1 cellular context compared by ENCODE assay signal in genomic region chr3:42804831-42805821, GRCh38.
TF ChIP-seq lines count a peak whose summit lies in the region.

No MANE protein-coding gene starts in this region.

TF ChIP-seq in HepG2, 621 proteins besides CTCF, POLR2A, EP300 and RAD21 (continued from another document and continues in another):
- no peak for TF ChIP-seq ZBTB40 (IDR thresholded peaks at IDR 0.05)
- peak; percentile 57 for TF ChIP-seq ZBTB40 (CRISPR knock-in tag; IDR thresholded peaks at IDR 0.05)
- TF ChIP-seq SMARCE1 (IDR thresholded peaks at IDR 0.05; ENCODE audit: borderline replicate concordance), result no peak
- no peak; the same call in 1 of the 2 replicates for TF ChIP-seq RFXAP (CRISPR knock-in tag; IDR thresholded peaks at IDR 0.05; ENCODE audit: borderline replicate concordance)
- TF ChIP-seq ZNF703 (CRISPR knock-in tag; IDR thresholded peaks at IDR 0.05; ENCODE audit: borderline replicate concordance), result no peak
- TF ChIP-seq ZNF780A (CRISPR knock-in tag; IDR thresholded peaks at IDR 0.05), result no peak
- TF ChIP-seq ZBTB43 (CRISPR knock-in tag; conservative IDR thresholded peaks at IDR 0.05), result no peak
- TF ChIP-seq ASH2L (IDR thresholded peaks at IDR 0.05; ENCODE audit: insufficient read length, low read depth, low read length), result peak; percentile 21
- no peak for TF ChIP-seq GABPA (IDR thresholded peaks at IDR 0.05; ENCODE audit: low read depth, low read length)
- peak; percentile 59 for TF ChIP-seq GABPA (CRISPR knock-in tag; IDR thresholded peaks at IDR 0.05; ENCODE audit: low read depth)
- TF ChIP-seq ZC3H13 (CRISPR knock-in tag; IDR thresholded peaks at IDR 0.05), result no peak
- TF ChIP-seq ZNF619 (CRISPR knock-in tag; IDR thresholded peaks at IDR 0.05), result no peak
- TF ChIP-seq E2F1 (CRISPR knock-in tag; IDR thresholded peaks at IDR 0.05), result no peak
- peak; percentile 53; the same call in 1 of the 2 replicates for TF ChIP-seq HMG20A (CRISPR knock-in tag; IDR thresholded peaks at IDR 0.05; ENCODE audit: borderline replicate concordance)
- TF ChIP-seq AGO1 (IDR thresholded peaks at IDR 0.05; ENCODE audit: low read depth, low read length, poor library complexity, severe bottlenecking), result no peak
- no peak for TF ChIP-seq ZNF646 (CRISPR knock-in tag; IDR thresholded peaks at IDR 0.05)
- peak; percentile 45; the same call in 1 of the 2 replicates for TF ChIP-seq KMT2B (CRISPR knock-in tag; IDR thresholded peaks at IDR 0.05)
- TF ChIP-seq STAT5B (CRISPR knock-in tag; IDR thresholded peaks at IDR 0.05), result no peak
- no peak for TF ChIP-seq KDM3A (CRISPR knock-in tag; IDR thresholded peaks at IDR 0.05; ENCODE audit: low read depth)
- TF ChIP-seq IRF2 (CRISPR knock-in tag; IDR thresholded peaks at IDR 0.05), result 0 out of 2 replicates have a peak, but pooled peaks have one; percentile 40
- TF ChIP-seq RAD51 (IDR thresholded peaks at IDR 0.05; ENCODE audit: borderline replicate concordance), result no peak
- TF ChIP-seq HMGA1 (CRISPR knock-in tag; conservative IDR thresholded peaks at IDR 0.05), result no peak
- no peak for TF ChIP-seq MAF1 (CRISPR knock-in tag; IDR thresholded peaks at IDR 0.05; ENCODE audit: borderline replicate concordance)
- TF ChIP-seq ZNF136 (CRISPR knock-in tag; IDR thresholded peaks at IDR 0.05; ENCODE audit: low read depth), result no peak
- no peak for TF ChIP-seq ZNF180 (CRISPR knock-in tag; IDR thresholded peaks at IDR 0.05; ENCODE audit: borderline replicate concordance, low read depth)
- no peak for TF ChIP-seq KMT2A (CRISPR knock-in tag; IDR thresholded peaks at IDR 0.05)
- TF ChIP-seq ZNF558 (CRISPR knock-in tag; IDR thresholded peaks at IDR 0.05; ENCODE audit: borderline replicate concordance), result no peak
- TF ChIP-seq ZNF784 (CRISPR knock-in tag; IDR thresholded peaks at IDR 0.05; ENCODE audit: borderline replicate concordance), result no peak
- TF ChIP-seq MXI1 (IDR thresholded peaks at IDR 0.05; ENCODE audit: borderline replicate concordance, low read depth, low read length), result peak; percentile 44; the same call in 1 of the 3 replicates
- TF ChIP-seq ZSCAN31 (CRISPR knock-in tag; IDR thresholded peaks at IDR 0.05; ENCODE audit: low read depth), result peak; percentile 49; the same call in 1 of the 2 replicates
- no peak for TF ChIP-seq ZNF20 (CRISPR knock-in tag; IDR thresholded peaks at IDR 0.05)
- peak; percentile 91 for TF ChIP-seq MED1 (CRISPR knock-in tag; IDR thresholded peaks at IDR 0.05)
- no peak for TF ChIP-seq TEAD2 (CRISPR knock-in tag; IDR thresholded peaks at IDR 0.05)
- no peak for TF ChIP-seq ZNF33B (CRISPR knock-in tag; IDR thresholded peaks at IDR 0.05)
- TF ChIP-seq SP1 (IDR thresholded peaks at IDR 0.05), result no peak
- TF ChIP-seq SP1 (CRISPR knock-in tag; IDR thresholded peaks at IDR 0.05), result no peak
- peak; percentile 81; the same call in 1 of the 2 replicates for TF ChIP-seq SIN3A (IDR thresholded peaks at IDR 0.05; ENCODE audit: borderline replicate concordance, low read depth, low read length)
- no peak for TF ChIP-seq KLF13 (CRISPR knock-in tag; IDR thresholded peaks at IDR 0.05)
- 0 out of 2 replicates have a peak, but pooled peaks have one; percentile 21 for TF ChIP-seq ZNF792 (CRISPR knock-in tag; IDR thresholded peaks at IDR 0.05)
- TF ChIP-seq FOSL1 (CRISPR knock-in tag; IDR thresholded peaks at IDR 0.05; ENCODE audit: borderline replicate concordance), result peak; percentile 64; the same call in 1 of the 2 replicates
- TF ChIP-seq ZNF552 (CRISPR knock-in tag; IDR thresholded peaks at IDR 0.05; ENCODE audit: borderline replicate concordance), result no peak
- no peak for TF ChIP-seq NR0B2 (CRISPR knock-in tag; IDR thresholded peaks at IDR 0.05)
- no peak for TF ChIP-seq NKX3-1 (CRISPR knock-in tag; IDR thresholded peaks at IDR 0.05)
- TF ChIP-seq FLYWCH1 (CRISPR knock-in tag; IDR thresholded peaks at IDR 0.05), result no peak
- TF ChIP-seq HOXA3 (CRISPR knock-in tag; IDR thresholded peaks at IDR 0.05), result 0 out of 2 replicates have a peak, but pooled peaks have one; percentile 47
- no peak for TF ChIP-seq ZNF264 (CRISPR knock-in tag; IDR thresholded peaks at IDR 0.05)
- no peak for TF ChIP-seq ZFYVE20 (CRISPR knock-in tag; IDR thresholded peaks at IDR 0.05; ENCODE audit: borderline replicate concordance, low read depth)
- TF ChIP-seq ZNF329 (CRISPR knock-in tag; IDR thresholded peaks at IDR 0.05; ENCODE audit: low read depth), result no peak
- no peak for TF ChIP-seq NFE2L2 (IDR thresholded peaks at IDR 0.05; ENCODE audit: low read length)
- no peak for TF ChIP-seq FOXP1 (IDR thresholded peaks at IDR 0.05)
- peak; percentile 39; the same call in 1 of the 2 replicates for TF ChIP-seq FOXP1 (CRISPR knock-in tag; IDR thresholded peaks at IDR 0.05)
- TF ChIP-seq NFYC (CRISPR knock-in tag; IDR thresholded peaks at IDR 0.05), result no peak
